Comparison of ENCODE assay signal across 24 cellular contexts in the genomic region with DNA sequence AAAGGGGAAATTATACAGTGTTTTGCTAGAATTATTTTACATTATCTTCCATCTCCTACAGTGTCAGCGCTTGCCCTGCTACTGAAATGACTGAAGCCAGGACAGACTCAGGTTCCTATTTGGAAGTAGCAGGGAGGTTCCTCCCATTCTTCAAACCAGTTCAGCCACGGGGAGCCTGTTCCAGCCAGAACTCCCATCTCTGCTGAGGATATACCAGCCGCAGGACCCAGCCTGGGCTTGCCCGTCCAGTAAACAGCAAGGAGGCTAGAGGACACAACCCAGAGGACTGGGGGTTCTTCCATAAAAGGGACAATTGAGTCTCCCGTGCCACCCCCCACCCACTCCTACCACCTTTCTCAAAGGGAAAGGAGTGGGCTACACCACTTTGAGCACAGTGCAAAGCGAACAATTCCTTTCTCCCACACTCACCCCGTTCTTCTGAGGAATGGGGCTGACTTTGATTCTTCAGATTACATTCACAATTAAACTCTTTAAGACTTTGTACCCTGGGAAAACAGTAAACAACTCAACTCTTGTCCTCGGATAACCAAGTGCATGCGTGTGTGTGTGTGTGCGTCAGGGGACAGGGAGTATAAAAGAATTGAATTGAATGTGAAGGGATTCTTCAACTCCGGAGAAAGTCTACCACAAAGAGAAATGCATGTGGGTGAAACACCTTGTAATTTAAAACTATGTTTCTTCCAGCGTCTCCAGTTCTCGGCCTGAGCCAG. TPM values are rescaled to one million over a fixed set of nuclear protein-coding genes. Genes with fewer than 3 reads are reported as not detected.
A peak's percentile ranks its signal among the peaks of the same experiment; 100 is the strongest.
DNase-seq lines count a peak whose midpoint lies in the region; ATAC-seq and TF ChIP-seq lines count a peak whose summit lies in the region.
"Had no signal": no experiment of that assay in that cellular context is flagged by ENCODE, and none has a peak within 500 bp of the region (broad histone marks: within the 10 kb centered on the region; RNA-seq: fewer than 3 reads in every experiment).

No MANE protein-coding gene starts in this region.

- POLR2A ChIA-PET in HEK293T (lab: Yijun Ruan, JAX) = interaction anchor here (1.2 kb wide), 1 partner anchor 31 kb away, joined by 3 read pairs; a partner anchor contains a TSS

- ATAC-seq in left lobe of liver (peak; percentile 29), psoas muscle (peak in 3 of 4 donors; percentile 25 to 60 (median 26)), HG03108 (IDR thresholded peaks at IDR 0.05; ENCODE audit: unreplicated experiment) (no peak), HG03565 (IDR thresholded peaks at IDR 0.05; ENCODE audit: unreplicated experiment) (no peak)
- ATAC-seq: activated CD8-positive, alpha-beta T cell treated with anti-CD3 and anti-CD28 coated beads for 36 hours; upper lobe of right lung had no signal

- H3K27ac ChIP-seq in duodenal mucosa (ENCODE audit: low read depth, low read length) (peak overlapping the region; percentile 5), psoas muscle (no peak overlapping the region)
- H3K27ac ChIP-seq: cardiac muscle cell, coronary artery, neutrophil, SJCRH30, upper lobe of right lung had no signal

- TF ChIP-seq CTCF in psoas muscle (IDR thresholded peaks at IDR 0.05) = no peak

- H3K4me3 ChIP-seq in duodenal mucosa (ENCODE audit: low read depth in 1 of 2, low read length in 2 of 2) (peak overlapping the region; percentile 5 to 44), psoas muscle (no peak overlapping the region)
- H3K4me3 ChIP-seq: cardiac muscle cell, coronary artery, SJCRH30, upper lobe of right lung had no signal

- CTCF ChIA-PET in HEK293T (lab: Yijun Ruan, JAX) = no interaction called here

- peak overlapping the region in 1 of 2 donors; percentile 4 for H3K9ac ChIP-seq in duodenal mucosa (ENCODE audit: low read depth in 1 of 2, low read length in 2 of 2)

- 73 to 87% (median 74%) methylated on average over 13 of the region's 13 CpGs for WGBS in psoas muscle, 3 donors

- H3K9me3 ChIP-seq in duodenal mucosa (ENCODE audit: control insufficient read depth in 1 of 2, low read length in 2 of 2) (no peaks in the 10 kb centered on the region), psoas muscle (no peaks in the 10 kb centered on the region)
- H3K9me3 ChIP-seq: neutrophil, SJCRH30, upper lobe of right lung had no signal

- H3K4me1 ChIP-seq in duodenal mucosa (ENCODE audit: control insufficient read depth in 1 of 2, insufficient read depth in 2 of 2, low read length in 2 of 2) (peaks cover 3 to 30% of the 10 kb centered on the region in 2 donors), psoas muscle (no peaks in the 10 kb centered on the region)
- H3K4me1 ChIP-seq: SJCRH30, upper lobe of right lung had no signal

- in situ Hi-C loops in SK-MEL-5 (cut with HindIII; ENCODE audit: low pct_unique_long_range_greater_than_20kb, low sequenced_read_pairs) = no loop called here

- DNase-seq in SK-MEL-5 (ENCODE audit: low read depth, low spot score) (peak; percentile 70), left lobe of liver (ENCODE audit: low spot score) (no peak), psoas muscle (no peak), T-helper 9 cell (no peak), HEK293T (ENCODE audit: extremely low spot score) (no peak)
- DNase-seq: activated CD4-positive, alpha-beta T cell treated with anti-CD3 and anti-CD28 coated beads for 1 hour; activated CD8-positive, alpha-beta T cell treated with anti-CD3 and anti-CD28 coated beads for 36 hours; amygdala; DMS53; H7; KBM-7; NCI-H1436 treated with DMSO at 0.1 percent for 48 hours; NCI-H774; SJCRH30; stimulated activated CD4-positive, alpha-beta T cell treated with anti-CD3 and anti-CD28 coated beads, Interleukin-2, amount 100 ng/mL, for 48 hours; upper lobe of right lung had no signal

- H3K27me3 ChIP-seq in duodenal mucosa (ENCODE audit: control insufficient read depth in 1 of 2, insufficient read depth in 2 of 2, low read length in 2 of 2) (no peaks in the 10 kb centered on the region), psoas muscle (ENCODE audit: insufficient read depth in 3 of 3, low read length in 2 of 3) (no peaks in the 10 kb centered on the region)
- H3K27me3 ChIP-seq: cardiac muscle cell, neutrophil, SJCRH30, upper lobe of right lung had no signal

- intact Hi-C loops in psoas muscle (cut with DNase I) = no loop called here

- H3K36me3 ChIP-seq in duodenal mucosa (ENCODE audit: control insufficient read depth in 1 of 2, insufficient read depth in 2 of 2, low read length in 2 of 2) = no peaks in the 10 kb centered on the region
- no peaks in the 10 kb centered on the region for H3K36me3 ChIP-seq in psoas muscle (ENCODE audit: insufficient read depth in 1 of 2, low read depth in 1 of 2)
- H3K36me3 ChIP-seq: cardiac muscle cell, neutrophil, SJCRH30, upper lobe of right lung had no signal

TF ChIP-seq in HEK293T, 16 proteins besides CTCF, POLR2A, EP300 and RAD21:
- TF ChIP-seq SP1 (IDR thresholded peaks at IDR 0.05) (no peak), ELF4 (IDR thresholded peaks at IDR 0.05) (no peak), ARNT (IDR thresholded peaks at IDR 0.05) (no peak), LEF1 (IDR thresholded peaks at IDR 0.05; ENCODE audit: borderline replicate concordance) (no peak), FOXA1 (IDR thresholded peaks at IDR 0.05) (no peak), HDGF (IDR thresholded peaks at IDR 0.05; ENCODE audit: borderline replicate concordance) (no peak), FOXM1 (IDR thresholded peaks at IDR 0.05; ENCODE audit: borderline replicate concordance) (no peak), L3MBTL2 (conservative IDR thresholded peaks at IDR 0.05) (no peak), BHLHE40 (IDR thresholded peaks at IDR 0.05; ENCODE audit: borderline replicate concordance) (no peak), NFRKB (IDR thresholded peaks at IDR 0.05) (no peak), FOXK2 (IDR thresholded peaks at IDR 0.05) (no peak), CTBP1 (IDR thresholded peaks at IDR 0.05; ENCODE audit: borderline replicate concordance) (no peak), ZNF384 (IDR thresholded peaks at IDR 0.05) (no peak), TARDBP (IDR thresholded peaks at IDR 0.05) (no peak)
- TF ChIP-seq, protein P1, sequence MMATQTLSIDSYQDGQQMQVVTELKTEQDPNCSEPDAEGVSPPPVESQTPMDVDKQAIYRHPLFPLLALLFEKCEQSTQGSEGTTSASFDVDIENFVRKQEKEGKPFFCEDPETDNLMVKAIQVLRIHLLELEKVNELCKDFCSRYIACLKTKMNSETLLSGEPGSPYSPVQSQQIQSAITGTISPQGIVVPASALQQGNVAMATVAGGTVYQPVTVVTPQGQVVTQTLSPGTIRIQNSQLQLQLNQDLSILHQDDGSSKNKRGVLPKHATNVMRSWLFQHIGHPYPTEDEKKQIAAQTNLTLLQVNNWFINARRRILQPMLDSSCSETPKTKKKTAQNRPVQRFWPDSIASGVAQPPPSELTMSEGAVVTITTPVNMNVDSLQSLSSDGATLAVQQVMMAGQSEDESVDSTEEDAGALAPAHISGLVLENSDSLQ (IDR thresholded peaks at IDR 0.05) = no peak

RNA-seq across cellular contexts. Expression of a gene that starts 31.0 kb away (rescaled TPM):
- total RNA-seq in SK-MEL-5 (2014; rRNA removed; shearing (Covaris generic)) = 88.7 and 101 TPM in 2 replicates
- 27.5 and 33.8 TPM in 2 replicates for polyA plus RNA-seq in SK-MEL-5 (2015; cell fraction: cytosol; rRNA removed)
- polyA plus RNA-seq in SK-MEL-5 (2015; cell fraction: nucleus; rRNA removed) = 37.1 and 42.3 TPM in 2 replicates
- 29.6 TPM for total RNA-seq in left lobe of liver
- 10 to 100 TPM in 3 of 4 donors, 1 to 10 TPM in 1; 7.8 to 89.3 (median 53.0) TPM for total RNA-seq in psoas muscle
- polyA plus RNA-seq in psoas muscle = 10 to 100 TPM; 13.0 to 64.3 (median 33.1) TPM
- total RNA-seq: activated CD8-positive, alpha-beta T cell treated with anti-CD3 and anti-CD28 coated beads for 36 hours; activated T-helper 2 cell treated with anti-CD3 and anti-CD28 coated beads, Interferon-gamma antibody, Interleukin-2, Interleukin-4, amounts not matched to agents 10 μg/mL and 5 μg/mL and 100 μg/mL, durations not matched to agents 14 hours and 24 hours and 36 hours; T-helper 1 cell treated with Interleukin-12 subunit alpha and Interleukin-12 subunit beta and Interleukin-4 antibody, amounts not matched to agents 30 ng/mL and 1 ng/mL, for 36 hours had no signal

Comparison
In these comparisons a context has a peak if more than half of its experiments do, and no peak if none do; other contexts are left out.
1. ATAC-seq: peak in left lobe of liver (single experiment) and psoas muscle (3 of 4); none in HG03108 (single experiment) and HG03565 (single experiment).